9 cellular contexts compared by ENCODE assay signal in the genomic region with DNA sequence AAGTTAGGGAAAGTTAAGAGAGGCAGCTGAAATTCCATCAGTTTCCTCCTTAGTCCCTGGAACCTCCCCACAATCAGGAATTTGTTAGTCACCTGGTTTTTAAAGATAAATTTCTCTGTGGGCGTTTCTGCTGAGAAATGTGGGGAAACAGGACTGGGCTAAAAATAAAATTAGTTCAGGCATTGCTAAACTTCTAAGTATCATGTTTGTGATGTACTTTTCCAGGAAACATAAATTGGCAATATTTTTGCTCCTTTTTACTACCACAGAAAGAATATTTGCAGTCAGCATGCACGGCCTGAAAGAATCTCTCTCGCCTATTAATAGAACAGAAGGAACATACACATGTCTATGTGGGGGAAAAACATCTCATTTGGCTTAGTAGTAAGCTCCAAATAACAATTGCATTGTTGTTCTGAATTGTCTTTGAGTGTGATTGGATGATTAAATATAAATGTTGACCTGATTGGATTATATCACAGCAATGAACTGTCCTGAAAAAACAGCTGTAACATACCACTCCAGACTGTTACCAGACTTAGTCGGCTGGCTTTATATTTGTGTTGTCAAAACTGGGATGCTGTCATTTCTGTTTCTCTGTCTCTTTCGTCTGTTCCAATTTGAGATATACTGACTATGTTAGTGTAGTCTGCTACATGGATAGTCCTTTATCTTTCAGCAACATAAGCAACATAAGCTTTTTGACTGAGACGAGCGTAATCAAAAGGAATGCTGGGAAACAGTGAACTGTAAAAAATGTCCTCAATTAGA. TPM values are rescaled to one million over a fixed set of nuclear protein-coding genes. Genes with fewer than 3 reads are reported as not detected.
A peak's percentile ranks its signal among the peaks of the same experiment; 100 is the strongest.
DNase-seq lines count a peak whose midpoint lies in the region; ATAC-seq, FAIRE-seq and TF ChIP-seq lines count a peak whose summit lies in the region.
"Had no signal": no experiment of that assay in that cellular context is flagged by ENCODE, and none has a peak within 500 bp of the region (broad histone marks: within the 10 kb centered on the region; RNA-seq: fewer than 3 reads in every experiment).

No MANE protein-coding gene starts in this region.

- peaks cover 24% of the 10 kb centered on the region for H3K79me2 ChIP-seq in GM12878 (ENCODE audit: control insufficient read depth, insufficient read depth, low read length)

- peak; percentile 47 for FAIRE-seq in GM12878 (lab: Jason Lieb, UNC)
- FAIRE-seq: small intestine had no signal

- peaks cover 2% of the 10 kb centered on the region for H4K20me1 ChIP-seq in GM12878 (ENCODE audit: control insufficient read depth, insufficient read depth)

- no peak for TF ChIP-seq EP300 in GM12878 (IDR thresholded peaks at IDR 0.05; ENCODE audit: borderline replicate concordance in 1 of 2, control insufficient read depth in 1 of 2, low read depth in 2 of 2, low read length in 2 of 2)

- H3K27me3 ChIP-seq in GM12878 (replicated peaks in 1 of 2; ENCODE audit: control insufficient read depth in 2 of 2, insufficient read depth in 2 of 2, low read length in 1 of 2) (no peaks in the 10 kb centered on the region), left ventricle myocardium inferior (ENCODE audit: low read depth) (no peaks in the 10 kb centered on the region)

- no peaks in the 10 kb centered on the region for H3K9me3 ChIP-seq in GM12878 (replicated peaks; ENCODE audit: control insufficient read depth, insufficient read depth, low read length)
- no peaks in the 10 kb centered on the region for H3K9me3 ChIP-seq in left ventricle myocardium inferior (replicated peaks)
- H3K9me3 ChIP-seq in mucosa of descending colon, result no peaks in the 10 kb centered on the region

- SMC1A ChIA-PET in GM12878 (lab: Charles Lee; ENCODE audit: uncharacterized antibody, unreplicated experiment), result interaction anchor here (0.6 to 3.8 kb wide), 8 partner anchors 9 to 153 kb away, joined by 3 to 22 read pairs (median 4); a partner anchor contains a TSS

- H3K27ac ChIP-seq in GM12878 (ENCODE audit: control insufficient read depth, insufficient read depth) (no peak overlapping the region), left ventricle myocardium inferior (replicated peaks) (peak overlapping the region; percentile 81)

- no peak for TF ChIP-seq POLR2A in GM12878 (IDR thresholded peaks at IDR 0.05; ENCODE audit: low read depth, low read length)

- no peak overlapping the region for H3K4me2 ChIP-seq in GM12878 (ENCODE audit: control insufficient read depth, insufficient read depth)

- TF ChIP-seq CTCF in GM12878 (IDR thresholded peaks at IDR 0.05 in 2 of 3, conservative IDR thresholded peaks at IDR 0.05 in 1 of 3; ENCODE audit: control insufficient read depth in 2 of 3, extremely low read depth in 1 of 3, insufficient read depth in 1 of 3, low read depth in 3 of 3, low read length in 3 of 3), result no peak
- no peak for TF ChIP-seq CTCF in left ventricle myocardium inferior (IDR thresholded peaks at IDR 0.05; ENCODE audit: borderline replicate concordance)
- no peak for TF ChIP-seq CTCF in mucosa of descending colon (IDR thresholded peaks at IDR 0.05)

- H3K4me1 ChIP-seq in GM12878 (ENCODE audit: control insufficient read depth, insufficient read depth, low read length) (peaks cover 20% of the 10 kb centered on the region), left ventricle myocardium inferior (peaks cover 69% of the 10 kb centered on the region), mucosa of descending colon (ENCODE audit: low read depth) (peaks cover 4% of the 10 kb centered on the region)

- H3K4me3 ChIP-seq in GM12878 (no peak overlapping the region), left ventricle myocardium inferior (peak overlapping the region; percentile 23), mucosa of descending colon (no peak overlapping the region)

- POLR2A ChIA-PET in GM12878 (lab: Charles Lee), result interaction anchor here (1.1 to 1.6 kb wide), 2 partner anchors 9 to 12 kb away, joined by 3 to 4 read pairs; no protein-coding TSS in a partner anchor

- no peak overlapping the region for H3K9ac ChIP-seq in GM12878 (ENCODE audit: control insufficient read depth, insufficient read depth, low read length)

- RAD21 ChIA-PET in GM12878 (lab: Charles Lee; ENCODE audit: unreplicated experiment), result interaction anchor here (1.4 to 2.1 kb wide), 4 partner anchors 8 to 11 kb away, joined by 3 to 7 read pairs (median 6); no protein-coding TSS in a partner anchor

- peak; percentile 40 for DNase-seq in EL
- no peak for DNase-seq in GM12878 (ENCODE audit: low read depth, low spot score)
- DNase-seq in left ventricle myocardium inferior, result no peak
- peak; percentile 63 for DNase-seq in renal cortical epithelial cell (ENCODE audit: low read depth)
- no peak for DNase-seq in mucosa of descending colon
- no peak for DNase-seq in DMS79 treated with DMSO at 0.1 percent for 48 hours (lab: John Stamatoyannopoulos, UW)
- DNase-seq: small intestine had no signal

- ATAC-seq in GM12878, result no peak
- no peak for ATAC-seq in mucosa of descending colon
- no peak for ATAC-seq in HG03159 (IDR thresholded peaks at IDR 0.05; ENCODE audit: unreplicated experiment)
- no peak for ATAC-seq in HG02759 (IDR thresholded peaks at IDR 0.05; ENCODE audit: unreplicated experiment)

- no peak for TF ChIP-seq RAD21 in GM12878 (IDR thresholded peaks at IDR 0.05; ENCODE audit: insufficient read depth, low read depth, low read length)

- TSS peak; percentile 2 for BruUV-seq in GM12878 (replicated peaks; lab: Mats Ljungman, UMichigan)

- no peak overlapping the region for H2AFZ ChIP-seq in GM12878 (ENCODE audit: control insufficient read depth, low read depth, low read length)

- in situ Hi-C loops in GM12878 (cut with MboI), result no loop called here

- WGBS in GM12878 (ENCODE audit: insufficient coverage, insufficient replicate concordance, low lambda C conversion rate, missing lambda C conversion rate), result 60% methylated on average over 7 of the region's 7 CpGs

- intact Hi-C loops in GM12878 (cut with micrococcal nuclease; ENCODE audit: unreplicated experiment) (no loop called here), left ventricle myocardium inferior (cut with micrococcal nuclease) (no loop called here), mucosa of descending colon (cut with DNase I, micrococcal nuclease) (no loop called here)

- CTCF ChIA-PET in GM12878 (lab: Yijun Ruan, JAX), result interaction anchor here (1.2 to 5.8 kb wide), 4 partner anchors 9 to 132 kb away, joined by 3 to 34 read pairs (median 10); no protein-coding TSS in a partner anchor

- no peaks in the 10 kb centered on the region; a peak in 2 of 4 replicates for H3K36me3 ChIP-seq in GM12878 (ENCODE audit: control insufficient read depth in 2 of 2, insufficient read depth in 2 of 2, low read length in 1 of 2)
- no peaks in the 10 kb centered on the region for H3K36me3 ChIP-seq in left ventricle myocardium inferior
- no peaks in the 10 kb centered on the region for H3K36me3 ChIP-seq in mucosa of descending colon (ENCODE audit: low read depth)

TF ChIP-seq in GM12878, 131 proteins besides CTCF, POLR2A, EP300 and RAD21 (continues in another document):
- TF ChIP-seq MYC (IDR thresholded peaks at IDR 0.05; ENCODE audit: insufficient read depth, insufficient read length, insufficient replicate concordance, low read length, severe bottlenecking), result no peak
- TF ChIP-seq, protein P1, sequence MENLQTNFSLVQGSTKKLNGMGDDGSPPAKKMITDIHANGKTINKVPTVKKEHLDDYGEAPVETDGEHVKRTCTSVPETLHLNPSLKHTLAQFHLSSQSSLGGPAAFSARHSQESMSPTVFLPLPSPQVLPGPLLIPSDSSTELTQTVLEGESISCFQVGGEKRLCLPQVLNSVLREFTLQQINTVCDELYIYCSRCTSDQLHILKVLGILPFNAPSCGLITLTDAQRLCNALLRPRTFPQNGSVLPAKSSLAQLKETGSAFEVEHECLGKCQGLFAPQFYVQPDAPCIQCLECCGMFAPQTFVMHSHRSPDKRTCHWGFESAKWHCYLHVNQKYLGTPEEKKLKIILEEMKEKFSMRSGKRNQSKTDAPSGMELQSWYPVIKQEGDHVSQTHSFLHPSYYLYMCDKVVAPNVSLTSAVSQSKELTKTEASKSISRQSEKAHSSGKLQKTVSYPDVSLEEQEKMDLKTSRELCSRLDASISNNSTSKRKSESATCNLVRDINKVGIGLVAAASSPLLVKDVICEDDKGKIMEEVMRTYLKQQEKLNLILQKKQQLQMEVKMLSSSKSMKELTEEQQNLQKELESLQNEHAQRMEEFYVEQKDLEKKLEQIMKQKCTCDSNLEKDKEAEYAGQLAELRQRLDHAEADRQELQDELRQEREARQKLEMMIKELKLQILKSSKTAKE (IDR thresholded peaks at IDR 0.05; ENCODE audit: low read depth, poor library complexity, severe bottlenecking), result no peak

RNA-seq across cellular contexts. Expression of a gene that starts 12.9 kb away (rescaled TPM):
- total RNA-seq in GM12878 (2013; cell fraction: nucleolus; rRNA removed), result 230 and 256 TPM in 2 replicates
- total RNA-seq in GM12878 (2014; rRNA removed) (29.8 and 30.8 TPM in 2 replicates), GM12878 (2014; rRNA removed; fragmentation: Illumina TruSeq; extraction: Trizol) (29.0 and 30.1 TPM in 2 replicates), GM12878 (2021) (35.8 and 37.2 TPM in 2 replicates), left ventricle myocardium inferior (130 TPM), renal cortical epithelial cell (152 and 405 TPM in 2 replicates), mucosa of descending colon (100 to 1,000 TPM in 2 of 3 donors, 10 to 100 TPM in 1; 81.1 to 172 (median 124) TPM)
- polyA plus RNA-seq in GM12878 (2011; ENCODE audit: low read depth), result 16.9 TPM
- polyA plus RNA-seq in GM12878 (2011; rRNA removed) (59.9 and 75.4 TPM in 2 replicates), GM12878 (2014; fragmentation: Illumina TruSeq; extraction: Trizol) (29.6 and 36.6 TPM in 2 replicates), GM12878 (2014; fragmentation: Nextera tagmentation; extraction: Ambion mirVana) (10 to 100 TPM in 1 of 2 experiments, 1 to 10 TPM in 1; 6.4 to 12.6 TPM), GM12878 (2014; rRNA removed) (23.6 and 27.5 TPM in 2 replicates), GM12878 (2016; fragmentation: Nextera tagmentation; extraction: Ambion mirVana) (10 to 100 TPM; 34.3 to 37.8 TPM)
- 31.7 and 33.3 TPM in 2 replicates for polyA plus RNA-seq in GM12878 (2011; cell fraction: cytosol; rRNA removed)
- 101 and 125 TPM in 2 replicates for polyA plus RNA-seq in GM12878 (2011; cell fraction: nucleus; rRNA removed)
- 24.1 and 41.4 TPM in 2 replicates for polyA plus RNA-seq in GM12878 (2012)
- 43.8 and 45.3 TPM in 2 replicates for polyA minus RNA-seq in GM12878 (2011; rRNA and poly(A)+ RNA removed)
- polyA minus RNA-seq in GM12878 (2011; cell fraction: cytosol; rRNA and poly(A)+ RNA removed), result 17.8 and 18.6 TPM in 2 replicates
- 38.3 and 42.0 TPM in 2 replicates for polyA minus RNA-seq in GM12878 (2011; cell fraction: nucleus; rRNA and poly(A)+ RNA removed)

Comparison
In these comparisons a context has a peak if more than half of its experiments do, and no peak if none do; other contexts are left out.
1. DNase-seq: peak in EL (single experiment) and renal cortical epithelial cell (single experiment); none in GM12878 (single experiment), left ventricle myocardium inferior (single experiment), mucosa of descending colon (0 of 3) and DMS79 treated with DMSO at 0.1 percent for 48 hours (single experiment).